ENCODE assay signal across 8 cellular contexts in the genomic region with DNA sequence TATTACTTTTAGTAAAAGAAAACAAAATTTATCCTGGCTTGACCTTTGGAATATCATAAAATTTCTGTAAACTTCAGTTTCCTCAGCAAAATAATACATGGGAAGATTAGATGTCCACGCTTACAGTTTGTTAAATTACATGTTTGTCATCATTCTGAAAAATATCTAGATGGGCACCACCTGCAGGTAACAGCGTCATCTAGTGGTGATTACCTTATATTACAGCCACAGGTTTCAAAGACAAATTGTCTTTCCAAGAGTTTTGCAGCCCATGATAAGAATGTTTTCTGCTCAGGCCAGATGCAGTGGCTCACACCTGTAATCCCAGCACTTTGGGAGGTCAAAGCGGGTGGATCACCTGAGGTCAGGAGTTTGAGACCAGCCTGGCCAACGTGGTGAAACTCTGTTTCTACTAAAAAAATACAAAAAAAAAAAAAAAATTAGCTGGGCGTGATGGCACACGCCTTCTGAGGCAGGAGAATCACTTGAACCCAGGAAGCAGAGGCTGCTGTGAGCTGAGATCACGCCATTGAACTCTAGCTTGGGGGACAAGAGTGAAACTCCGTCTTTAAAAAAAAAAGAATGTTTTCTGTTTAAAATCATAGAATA.
DNase-seq lines count a peak whose midpoint lies in the region; ATAC-seq and TF ChIP-seq lines count a peak whose summit lies in the region.

No MANE protein-coding gene starts in this region.

- no peak overlapping the region for H2AFZ ChIP-seq in Karpas-422 (ENCODE audit: low read length)
- no peak overlapping the region for H2AFZ ChIP-seq in mammary epithelial cell (ENCODE audit: low read depth, low read length)

- H3K4me1 Mint-ChIP-seq in nephron: peaks cover 10% of the 10 kb centered on the region

- no peak overlapping the region for H3K9ac ChIP-seq in Karpas-422 (ENCODE audit: low read length)
- no peak overlapping the region for H3K9ac ChIP-seq in mammary epithelial cell (ENCODE audit: insufficient read depth, low read length)

- H3K27ac ChIP-seq in DOHH2 (ENCODE audit: low read depth, low read length): peak overlapping the region; percentile 35
- H3K27ac ChIP-seq in Karpas-422 (ENCODE audit: low read length): no peak overlapping the region
- H3K27ac ChIP-seq in mammary epithelial cell (ENCODE audit: insufficient read depth, low read depth, low read length): no peak overlapping the region

- dilution Hi-C loops in mammary epithelial cell (cut with HindIII; ENCODE audit: low sequenced_read_pairs): no loop called here

- peaks cover 33% of the 10 kb centered on the region for H3K4me1 ChIP-seq in DOHH2 (ENCODE audit: control insufficient read depth, low read length)
- H3K4me1 ChIP-seq in Karpas-422 (ENCODE audit: low read length): 0 out of 2 replicates have a peak, but pooled peaks cover 3% of the 10 kb centered on the region
- H3K4me1 ChIP-seq in mammary epithelial cell (ENCODE audit: insufficient read depth, low read length): no peaks in the 10 kb centered on the region

- intact Hi-C loops in mammary epithelial cell (cut with micrococcal nuclease): loop anchor here (5.0 kb wide), 1 partner anchor 433 kb away; the partner anchor contains the start of gene LTBP1

- WGBS in mammary epithelial cell (ENCODE audit: low coverage, missing lambda C conversion rate): 84% methylated on average over 7 of the region's 8 CpGs

- BruUV-seq in mammary epithelial cell (replicated peaks; lab: Mats Ljungman, UMichigan): no TSS peak

- no peaks in the 10 kb centered on the region for H3K27me3 ChIP-seq in DOHH2 (ENCODE audit: control insufficient read depth, low read length)
- no peaks in the 10 kb centered on the region for H3K27me3 ChIP-seq in Karpas-422 (ENCODE audit: low read length)
- H3K27me3 ChIP-seq in mammary epithelial cell (ENCODE audit: insufficient read depth, low read length): no peaks in the 10 kb centered on the region

- H3F3A ChIP-seq in DOHH2 (ENCODE audit: control insufficient read depth, insufficient read depth): peaks cover 9% of the 10 kb centered on the region; the same call in 1 of the 2 replicates

- TF ChIP-seq CTCF in DOHH2 (IDR thresholded peaks at IDR 0.05; ENCODE audit: low read depth, low read length, poor library complexity, severe bottlenecking): peak; percentile 88
- TF ChIP-seq CTCF in mammary epithelial cell (conservative IDR thresholded peaks at IDR 0.05 in 1 of 2, IDR thresholded peaks at IDR 0.05 in 1 of 2; ENCODE audit: extremely low read depth in 1 of 2, insufficient read depth in 1 of 2, low read depth in 1 of 2, low read length in 2 of 2): peak; percentile 66 to 89
- TF ChIP-seq CTCF in nephron (IDR thresholded peaks at IDR 0.05; ENCODE audit: unreplicated experiment in 3 of 3): peak; percentile 32 to 40 (median 37)

- CTCF ChIA-PET in mammary epithelial cell (lab: Charles Lee; ENCODE audit: low non-redundant PET): interaction anchor here (0.6 kb wide), 2 partner anchors 32 to 33 kb away, joined by 5 read pairs; no protein-coding TSS in a partner anchor

- H3K9me2 ChIP-seq in DOHH2 (replicated peaks; ENCODE audit: control insufficient read depth, low read length): no peaks in the 10 kb centered on the region
- no peaks in the 10 kb centered on the region for H3K9me2 ChIP-seq in Karpas-422 (replicated peaks; ENCODE audit: insufficient read depth, low read length)

- H4K20me1 ChIP-seq in DOHH2 (ENCODE audit: control insufficient read depth, insufficient read depth, low read depth, low read length): no peaks in the 10 kb centered on the region
- no peaks in the 10 kb centered on the region for H4K20me1 ChIP-seq in Karpas-422 (ENCODE audit: insufficient read depth, low read depth, low read length)
- H4K20me1 ChIP-seq in mammary epithelial cell (ENCODE audit: insufficient read depth, low read length): no peaks in the 10 kb centered on the region

- in situ Hi-C loops in mammary epithelial cell (cut with MboI; ENCODE audit: low sequenced_read_pairs in 2 of 2): no loop called here

- H3K9me3 ChIP-seq in DOHH2 (ENCODE audit: control insufficient read depth, insufficient read depth, low read length) (no peaks in the 10 kb centered on the region), Karpas-422 (ENCODE audit: low read length) (no peaks in the 10 kb centered on the region), mammary epithelial cell (replicated peaks; ENCODE audit: insufficient read depth, low read length) (no peaks in the 10 kb centered on the region)

- H3K9me3 Mint-ChIP-seq in nephron: no peaks in the 10 kb centered on the region

- H3K4me3 ChIP-seq in DOHH2 (ENCODE audit: low read length): peak overlapping the region; percentile 14; the same call in 1 of the 2 replicates
- no peak overlapping the region for H3K4me3 ChIP-seq in Karpas-422 (ENCODE audit: low read length)
- no peak overlapping the region for H3K4me3 ChIP-seq in mammary epithelial cell (replicated peaks in 1 of 3; ENCODE audit: insufficient read depth in 1 of 3, low read depth in 2 of 3, low read length in 3 of 3)

- H3K4me2 ChIP-seq in DOHH2 (ENCODE audit: low read length): peak overlapping the region; percentile 38
- no peak overlapping the region for H3K4me2 ChIP-seq in Karpas-422 (ENCODE audit: low read depth, low read length, poor library complexity, severe bottlenecking)
- H3K4me2 ChIP-seq in mammary epithelial cell (ENCODE audit: insufficient read depth, low read depth, low read length): no peak overlapping the region

- no peak overlapping the region for H3K4me3 Mint-ChIP-seq in nephron

- H3K27ac Mint-ChIP-seq in nephron: no peak overlapping the region

- ATAC-seq in HG03457 (IDR thresholded peaks at IDR 0.05; ENCODE audit: unreplicated experiment): no peak
- no peak for ATAC-seq in HG02884 (IDR thresholded peaks at IDR 0.05; ENCODE audit: unreplicated experiment)

- H3K27me3 Mint-ChIP-seq in nephron (ENCODE audit: low read depth): no peaks in the 10 kb centered on the region

- peaks cover 5% of the 10 kb centered on the region for H3K36me3 Mint-ChIP-seq in nephron (ENCODE audit: low read depth)

- DNase-seq in Karpas-422: peak; percentile 68
- no peak for DNase-seq in mammary epithelial cell
- no peak for DNase-seq in mesenteric fat pad (ENCODE audit: low spot score)
- DNase-seq in D341Med (ENCODE audit: low spot score): no peak

- peaks cover 8% of the 10 kb centered on the region; the same call in 1 of the 2 replicates for H3K36me3 ChIP-seq in DOHH2 (ENCODE audit: control insufficient read depth, low read length)
- H3K36me3 ChIP-seq in Karpas-422 (ENCODE audit: insufficient read depth, low read length): no peaks in the 10 kb centered on the region
- H3K36me3 ChIP-seq in mammary epithelial cell (ENCODE audit: insufficient read depth, low read length): no peaks in the 10 kb centered on the region

- H3K79me2 ChIP-seq in DOHH2 (ENCODE audit: control insufficient read depth, low read length): no peaks in the 10 kb centered on the region
- H3K79me2 ChIP-seq in Karpas-422 (ENCODE audit: low read length): no peaks in the 10 kb centered on the region
- no peaks in the 10 kb centered on the region for H3K79me2 ChIP-seq in mammary epithelial cell (ENCODE audit: insufficient read depth, low read length)

Comparison
In these comparisons a context has a peak if more than half of its experiments do, and no peak if none do; other contexts are left out.
1. CTCF ChIP-seq: peak in every context shown above with its lines; median percentile 88 in DOHH2; 78 in mammary epithelial cell; 37 in nephron.